In the genomic region with DNA sequence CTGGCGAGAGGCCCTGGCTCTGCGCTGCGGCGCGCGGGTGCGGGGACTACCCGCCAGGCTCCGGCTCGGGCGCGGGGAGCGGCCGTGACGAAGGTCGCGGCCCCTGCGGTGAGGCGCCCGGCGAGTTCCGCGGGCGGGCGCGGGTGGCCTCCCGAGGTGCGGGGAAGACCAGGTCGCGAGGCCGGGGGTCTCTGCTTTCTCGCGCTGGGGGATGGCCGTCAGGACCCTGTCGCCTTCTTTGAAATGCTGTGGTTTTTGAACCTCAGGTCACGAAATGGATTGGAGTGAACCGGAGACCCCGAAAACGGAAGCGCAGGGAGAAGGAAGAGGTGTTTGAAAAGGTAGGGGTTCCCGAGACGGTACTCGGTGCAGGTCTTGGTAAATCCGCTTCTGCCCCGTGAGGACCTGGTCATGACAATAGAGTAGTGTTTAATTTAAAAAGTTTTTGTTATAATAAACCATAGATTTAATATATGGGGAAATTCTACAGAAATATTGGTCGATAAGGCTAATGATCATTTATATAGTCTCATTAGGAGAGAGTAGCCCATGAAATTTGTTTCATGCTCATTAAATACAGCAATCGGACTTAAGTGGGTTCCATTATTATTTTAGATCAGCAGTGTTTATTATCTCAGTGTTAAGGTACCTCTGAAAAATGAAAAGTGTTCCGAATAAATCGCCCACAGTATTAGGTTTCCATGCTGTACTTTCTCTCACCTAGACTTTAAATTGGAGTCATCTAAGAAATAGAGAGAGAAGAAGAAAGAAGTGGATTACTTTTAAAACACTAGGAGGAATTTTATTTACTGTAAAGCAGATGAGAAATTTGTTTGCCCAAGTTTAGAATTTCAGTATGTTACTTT, we compare ENCODE assay signal across 8 cellular contexts.
A peak's percentile ranks its signal among the peaks of the same experiment; 100 is the strongest.
DNase-seq lines count a peak whose midpoint lies in the region; ATAC-seq and TF ChIP-seq lines count a peak whose summit lies in the region.

No MANE protein-coding gene starts in this region.

- H3K27ac ChIP-seq in adrenal gland: peak overlapping the region; percentile 72 to 99 (median 95)
- peak overlapping the region; percentile 93 for H3K27ac ChIP-seq in layer of hippocampus (ENCODE audit: low read depth, low read length)
- peak overlapping the region; percentile 77 for H3K27ac ChIP-seq in thymus (ENCODE audit: low read depth)

- peaks cover 31 to 50% of the 10 kb centered on the region in 2 donors for H3K4me1 ChIP-seq in adrenal gland (replicated peaks in 1 of 2)
- H3K4me1 ChIP-seq in thymus (ENCODE audit: control insufficient read depth, insufficient read depth, low read length): peaks cover 4% of the 10 kb centered on the region

- no peak for DNase-seq in GM06990 (ENCODE audit: extremely low read depth, insufficient read length)
- DNase-seq in adrenal gland: peak in 1 of 7 donors; percentile 30
- DNase-seq in HuH-7 (ENCODE audit: low spot score): no peak
- DNase-seq in NCI-H1930 (lab: John Stamatoyannopoulos, UW): no peak
- no peak for DNase-seq in NCI-H446 (lab: John Stamatoyannopoulos, UW)

- TF ChIP-seq CTCF in GM06990 (IDR thresholded peaks at IDR 0.05; ENCODE audit: insufficient read depth, low read length, poor library complexity, severe bottlenecking): no peak
- TF ChIP-seq CTCF in adrenal gland (IDR thresholded peaks at IDR 0.05): no peak

- TF ChIP-seq POLR2A in adrenal gland (IDR thresholded peaks at IDR 0.05): no peak

- WGBS in adrenal gland, 4 donors: 2 to 5% (median 4%) methylated on average over 18 to 49 of the region's 49 CpGs
- 10% methylated on average over 49 of the region's 49 CpGs for WGBS in thymus

- H3K27me3 ChIP-seq in GM06990 (replicated peaks; ENCODE audit: control insufficient read depth, insufficient read depth, low read length): no peaks in the 10 kb centered on the region
- no peaks in the 10 kb centered on the region for H3K27me3 ChIP-seq in adrenal gland
- no peaks in the 10 kb centered on the region for H3K27me3 ChIP-seq in layer of hippocampus (ENCODE audit: control insufficient read depth, insufficient read depth, low read length)
- H3K27me3 ChIP-seq in thymus (ENCODE audit: control insufficient read depth, insufficient read depth): peaks cover 23% of the 10 kb centered on the region

- H3K36me3 ChIP-seq in GM06990 (ENCODE audit: control insufficient read depth, insufficient read depth, low read length) (no peaks in the 10 kb centered on the region), adrenal gland (replicated peaks in 1 of 2) (no peaks in the 10 kb centered on the region), thymus (ENCODE audit: control insufficient read depth, insufficient read depth) (no peaks in the 10 kb centered on the region)

- H3K4me3 ChIP-seq in GM06990 (replicated peaks; ENCODE audit: low read depth, low read length): peak overlapping the region; percentile 73
- peak overlapping the region in 3 of 4 donors; percentile 60 to 95 (median 61) for H3K4me3 ChIP-seq in adrenal gland
- H3K4me3 ChIP-seq in thymus (ENCODE audit: low read length): peak overlapping the region; percentile 63

- intact Hi-C loops in adrenal gland (cut with DNase I): loop anchor here in 1 of 2 donors (10.0 kb wide), 1 partner anchor 221 kb away; no protein-coding TSS in a partner anchor

- ATAC-seq in HG03064 (IDR thresholded peaks at IDR 0.05; ENCODE audit: low read depth, unreplicated experiment): peak; percentile 33

- H3K9me3 ChIP-seq in adrenal gland (replicated peaks in 1 of 3) (no peaks in the 10 kb centered on the region), thymus (ENCODE audit: control insufficient read depth) (no peaks in the 10 kb centered on the region)
